Comparison of ENCODE assay signal across 1 cellular context in the genomic region with DNA sequence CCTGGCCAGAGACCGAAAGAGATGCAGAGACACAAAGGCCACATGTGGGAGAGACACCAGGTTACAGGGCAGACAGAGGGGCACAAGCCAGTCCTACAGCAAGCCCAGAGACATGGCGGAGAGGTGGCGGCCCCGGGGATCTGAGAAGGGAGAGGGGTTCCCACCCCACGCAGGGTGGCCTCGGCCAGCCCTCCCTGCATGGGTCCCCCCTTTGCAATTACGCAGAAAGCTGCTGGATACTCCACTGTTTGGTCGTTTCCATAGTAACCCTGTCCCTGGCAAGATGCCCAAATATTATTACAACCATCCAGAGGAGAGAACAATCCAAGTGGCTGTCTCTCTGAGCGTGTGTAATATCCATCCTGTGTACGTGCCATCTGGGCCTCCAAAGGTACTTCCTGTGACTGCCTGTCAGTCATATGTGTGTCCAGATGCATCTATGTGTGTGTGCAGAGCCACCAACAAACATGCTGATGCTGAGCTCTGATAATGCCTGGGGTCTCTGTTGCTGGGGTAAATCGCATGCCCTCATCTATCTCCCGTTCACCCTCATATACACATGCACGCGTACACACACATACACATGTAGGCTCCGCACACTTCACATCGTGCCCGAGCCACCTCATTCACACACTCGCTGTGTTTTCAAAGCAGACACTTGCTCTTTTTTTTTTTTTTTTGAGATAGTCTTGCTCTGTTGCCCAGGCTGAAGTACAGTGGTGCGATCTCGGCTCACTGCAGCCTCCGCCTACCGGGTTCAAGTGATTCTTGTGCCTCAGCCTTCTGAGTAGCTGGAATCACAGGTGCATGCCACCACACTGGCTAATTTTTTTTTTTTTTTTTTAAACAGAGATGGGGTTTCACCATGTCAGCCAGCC.
TF ChIP-seq lines count a peak whose summit lies in the region.

No MANE protein-coding gene starts in this region.

TF ChIP-seq in liver, 16 proteins besides CTCF, POLR2A, EP300 and RAD21 (continued from another document):
- TF ChIP-seq, protein P1, sequence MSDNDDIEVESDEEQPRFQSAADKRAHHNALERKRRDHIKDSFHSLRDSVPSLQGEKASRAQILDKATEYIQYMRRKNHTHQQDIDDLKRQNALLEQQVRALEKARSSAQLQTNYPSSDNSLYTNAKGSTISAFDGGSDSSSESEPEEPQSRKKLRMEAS (IDR thresholded peaks at IDR 0.05) = no peak
- no peak for TF ChIP-seq SP1 (IDR thresholded peaks at IDR 0.05)
